ENCODE assay signal across 8 cellular contexts in genomic region chr6:73521351-73522254, GRCh38. TPM values are rescaled to one million over a fixed set of nuclear protein-coding genes. Genes with fewer than 3 reads are reported as not detected.
DNase-seq lines count a peak whose midpoint lies in the region; ATAC-seq lines count a peak whose summit lies in the region.

No MANE protein-coding gene starts in this region.

- H3K36me3 Mint-ChIP-seq in activated CD4-positive, alpha-beta memory T cell treated with anti-CD3 and anti-CD28 coated beads, Interleukin-2, amount 10 ng/mL, durations not matched to agents 7 days and 5 days (ENCODE audit: low read depth): peaks cover 42% of the 10 kb centered on the region
- H3K36me3 Mint-ChIP-seq in naive B cell: peaks cover 22% of the 10 kb centered on the region in 2 donors

- peaks cover 40% of the 10 kb centered on the region for H3K4me1 Mint-ChIP-seq in activated CD4-positive, alpha-beta memory T cell treated with anti-CD3 and anti-CD28 coated beads, Interleukin-2, amount 10 ng/mL, durations not matched to agents 7 days and 5 days
- H3K4me1 Mint-ChIP-seq in naive B cell: peaks cover 29 to 59% (median 37%) of the 10 kb centered on the region in 3 donors

- H3K27me3 ChIP-seq in esophagus (ENCODE audit: control insufficient read depth in 1 of 2, insufficient read depth in 2 of 2, low read length in 2 of 2): no peaks in the 10 kb centered on the region

- H3K27ac ChIP-seq in esophagus (ENCODE audit: low read depth in 2 of 2, low read length in 1 of 2) (peak overlapping the region; percentile 100), substantia nigra (ENCODE audit: low read depth, low read length, poor library complexity, severe bottlenecking) (peak overlapping the region; percentile 98)

- CTCF ChIA-PET in activated CD4-positive, alpha-beta memory T cell treated with anti-CD3 and anti-CD28 coated beads, Interleukin-2, amount 10 ng/mL, durations not matched to agents 7 days and 5 days (lab: Charles Lee): interaction anchor here (0.9 to 5.2 kb wide), 8 partner anchors 12 to 133 kb away, joined by 3 to 40 read pairs (median 11); partner anchors contain the start of genes MTO1 and SLC17A5

- peak overlapping the region; percentile 89 to 93 for H3K4me3 ChIP-seq in esophagus (ENCODE audit: low read depth in 1 of 2, low read length in 2 of 2)

- POLR2A ChIA-PET in activated CD4-positive, alpha-beta memory T cell treated with anti-CD3 and anti-CD28 coated beads, Interleukin-2, amount 10 ng/mL, durations not matched to agents 7 days and 5 days (lab: Charles Lee): interaction anchor here (0.8 to 13.6 kb wide), 40 partner anchors 8 to 212 kb away, joined by 3 to 191 read pairs (median 5); partner anchors contain the start of genes CGAS, MTO1 and SLC17A5

- ATAC-seq in GM18909 (IDR thresholded peaks at IDR 0.05; ENCODE audit: poor library complexity, unreplicated experiment): peak; percentile 43
- ATAC-seq in HG03108 (IDR thresholded peaks at IDR 0.05; ENCODE audit: unreplicated experiment): peak; percentile 27
- ATAC-seq in naive B cell (ENCODE audit: low read depth in 2 of 2): peak; percentile 22 to 27

- H3K4me3 Mint-ChIP-seq in activated CD4-positive, alpha-beta memory T cell treated with anti-CD3 and anti-CD28 coated beads, Interleukin-2, amount 10 ng/mL, durations not matched to agents 7 days and 5 days: peak overlapping the region; percentile 89
- H3K4me3 Mint-ChIP-seq in naive B cell: peak overlapping the region; percentile 89 to 99 (median 95)

- no peaks in the 10 kb centered on the region for H3K9me3 ChIP-seq in esophagus (ENCODE audit: control insufficient read depth in 2 of 2, insufficient read depth in 1 of 2, low read depth in 1 of 2, low read length in 1 of 2)

- DNase-seq in AML-193 (lab: John Stamatoyannopoulos, UW) (peak; percentile 77 to 78), NCI-H446 treated with DMSO at 0.1 percent for 48 hours (lab: John Stamatoyannopoulos, UW) (peak; percentile 67), naive B cell (no peak), substantia nigra (lab: John Stamatoyannopoulos, UW) (peak in 22 of 49 donors; percentile 47 to 98 (median 86))
- no peak for DNase-seq in activated CD4-positive, alpha-beta memory T cell treated with anti-CD3 and anti-CD28 coated beads, Interleukin-2, amount 10 ng/mL, durations not matched to agents 7 days and 5 days

- H3K36me3 ChIP-seq in esophagus (ENCODE audit: control insufficient read depth in 2 of 2, insufficient read depth in 2 of 2, low read length in 1 of 2): peaks cover 0 to 6% of the 10 kb centered on the region in 2 donors

- no peaks in the 10 kb centered on the region for H3K27me3 Mint-ChIP-seq in activated CD4-positive, alpha-beta memory T cell treated with anti-CD3 and anti-CD28 coated beads, Interleukin-2, amount 10 ng/mL, durations not matched to agents 7 days and 5 days
- no peaks in the 10 kb centered on the region for H3K27me3 Mint-ChIP-seq in naive B cell

- H3K9me3 Mint-ChIP-seq in activated CD4-positive, alpha-beta memory T cell treated with anti-CD3 and anti-CD28 coated beads, Interleukin-2, amount 10 ng/mL, durations not matched to agents 7 days and 5 days: no peaks in the 10 kb centered on the region
- H3K9me3 Mint-ChIP-seq in naive B cell: peaks cover 0 to 2% (median 0%) of the 10 kb centered on the region in 7 donors

- peaks cover 0 to 2% of the 10 kb centered on the region in 2 donors for H3K4me1 ChIP-seq in esophagus (ENCODE audit: control insufficient read depth in 2 of 2, insufficient read depth in 2 of 2, low read length in 1 of 2)

- WGBS in esophagus, 2 donors: 0 to 1% methylated on average over 38 of the region's 38 CpGs

- H3K27ac Mint-ChIP-seq in activated CD4-positive, alpha-beta memory T cell treated with anti-CD3 and anti-CD28 coated beads, Interleukin-2, amount 10 ng/mL, durations not matched to agents 7 days and 5 days: peak overlapping the region; percentile 97
- peak overlapping the region; percentile 97 to 100 (median 98) for H3K27ac Mint-ChIP-seq in naive B cell

RNA-seq across cellular contexts. Expression of gene EEF1A1, which starts 0.8 kb away (rescaled TPM):
- total RNA-seq in activated CD4-positive, alpha-beta memory T cell treated with anti-CD3 and anti-CD28 coated beads, Interleukin-2, amount 10 ng/mL, durations not matched to agents 7 days and 5 days: 1,000 to 10,000 TPM; 7,440 to 7,455 TPM
- polyA plus RNA-seq in esophagus: 1,000 to 10,000 TPM; 5,932 to 7,853 TPM
- polyA plus RNA-seq in naive B cell (ENCODE audit: low read depth in 6 of 6): over 10,000 TPM in 1 of 6 donors, 1,000 to 10,000 TPM in 5; 7,111 to 10,868 (median 8,890) TPM

Comparison
In these comparisons a context has a peak if more than half of its experiments do, and no peak if none do; other contexts are left out.
1. DNase-seq: peak in AML-193 (2 of 2) and NCI-H446 treated with DMSO at 0.1 percent for 48 hours (single experiment); none in activated CD4-positive, alpha-beta memory T cell treated with anti-CD3 and anti-CD28 coated beads, Interleukin-2, amount 10 ng/mL, durations not matched to agents 7 days and 5 days (single experiment) and naive B cell (single experiment).
2. Peak in every context shown above with its lines, with median percentiles within 50 percentile points of each other: ATAC-seq.